Comparison of ENCODE assay signal across 29 cellular contexts in the genomic region with DNA sequence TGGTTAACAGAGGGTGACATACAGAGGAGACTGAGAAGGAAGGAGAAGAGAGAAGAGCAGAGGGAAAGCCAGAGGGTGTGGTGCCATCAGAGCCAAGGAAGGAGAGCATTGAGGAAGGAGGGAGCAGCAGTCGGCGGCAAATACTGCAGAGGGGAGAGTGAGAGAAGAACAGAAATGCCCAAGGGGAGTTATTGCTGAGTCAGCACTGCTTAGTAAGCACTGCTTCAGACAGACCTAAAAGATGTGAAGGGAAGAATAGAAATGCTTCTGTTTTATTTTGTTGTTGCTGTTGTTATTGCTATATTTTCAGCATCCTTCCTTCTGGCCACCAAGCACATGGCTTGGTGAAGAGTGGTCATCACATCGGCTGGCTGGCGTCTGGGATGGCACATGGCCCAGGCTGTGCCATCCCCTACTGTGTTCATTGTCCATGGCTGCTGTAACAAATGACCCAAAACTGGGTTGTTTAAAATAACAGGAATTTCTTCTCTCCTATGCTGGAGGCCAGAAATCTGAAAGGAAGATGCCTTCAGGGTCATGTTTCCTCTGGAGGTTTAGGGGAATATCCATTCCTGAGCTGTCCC.
"Had no signal": no experiment of that assay in that cellular context is flagged by ENCODE, and none has a peak within 500 bp of the region (broad histone marks: within the 10 kb centered on the region; RNA-seq: fewer than 3 reads in every experiment).

No MANE protein-coding gene starts in this region.

- H3K27me3 ChIP-seq: brain microvascular endothelial cell, colonic mucosa, gastrocnemius medialis, heart left ventricle had no signal

- FAIRE-seq: astrocyte, bronchial epithelial cell had no signal

- H3K4me3 ChIP-seq: colonic mucosa, gastrocnemius medialis, heart left ventricle had no signal

- ATAC-seq: activated naive CD4-positive, alpha-beta T cell treated with anti-CD3 and anti-CD28 coated beads, Interleukin-2, amount 50 U/mL, for 72 hours; activated T-cell treated with anti-CD3 and anti-CD28 coated beads, Interleukin-2, amount 50 U/mL, for 72 hours; esophagus mucosa; foreskin keratinocyte; gastrocnemius medialis; heart left ventricle had no signal

- H3K9me3 ChIP-seq: colonic mucosa, gastrocnemius medialis, heart left ventricle had no signal

- H3K27ac ChIP-seq: brain microvascular endothelial cell, colonic mucosa, foreskin keratinocyte, gastrocnemius medialis, heart left ventricle had no signal

- H3K4me1 ChIP-seq: colonic mucosa, gastrocnemius medialis, heart left ventricle had no signal

- H3K36me3 ChIP-seq: brain microvascular endothelial cell, colonic mucosa, gastrocnemius medialis, heart left ventricle had no signal

- DNase-seq: activated CD4-positive, alpha-beta memory T cell treated with anti-CD3 and anti-CD28 coated beads, Interleukin-2, amount 10 ng/mL, durations not matched to agents 7 days and 5 days; activated CD4-positive, alpha-beta T cell treated with anti-CD3 and anti-CD28 coated beads for 1 hour; activated CD4-positive, alpha-beta T cell treated with anti-CD3 and anti-CD28 coated beads for 4 hours; activated CD4-positive, alpha-beta T cell treated with anti-CD3 and anti-CD28 coated beads, Interleukin-2, amount 10 ng/mL, durations not matched to agents 7 days and 5 days; activated CD4-positive, alpha-beta T cell treated with anti-CD3 and anti-CD28 coated beads, Interleukin-2, amount 50 U/mL, for 4 hours; activated CD8-positive, alpha-beta memory T cell treated with anti-CD3 and anti-CD28 coated beads, Interleukin-2, amount 50 U/mL, for 48 hours; activated gamma-delta T cell; activated naive CD4-positive, alpha-beta T cell; activated naive CD4-positive, alpha-beta T cell treated with anti-CD3 and anti-CD28 coated beads, Interleukin-2, amount 10 ng/mL, durations not matched to agents 7 days and 5 days; activated naive CD8-positive, alpha-beta T cell treated with anti-CD3 and anti-CD28 coated beads, Interleukin-2, amount 10 ng/mL, durations not matched to agents 7 days and 5 days; activated T-cell treated with anti-CD3 and anti-CD28 coated beads for 4 hours; activated T-cell treated with anti-CD3 and anti-CD28 coated beads, Interleukin-2, amount 50 U/mL, for 24 hours; activated T-cell treated with anti-CD3 and anti-CD28 coated beads, Interleukin-2, amount 50 U/mL, for 72 hours; amniotic stem cell; anterior cingulate cortex; brain microvascular endothelial cell; colonic mucosa; effector memory CD4-positive, alpha-beta T cell; endodermal cell; foreskin keratinocyte; gastrocnemius medialis; glutamatergic neuron; heart left ventricle; T-helper 1 cell; T-helper 2 cell had no signal
